In the genomic region with DNA sequence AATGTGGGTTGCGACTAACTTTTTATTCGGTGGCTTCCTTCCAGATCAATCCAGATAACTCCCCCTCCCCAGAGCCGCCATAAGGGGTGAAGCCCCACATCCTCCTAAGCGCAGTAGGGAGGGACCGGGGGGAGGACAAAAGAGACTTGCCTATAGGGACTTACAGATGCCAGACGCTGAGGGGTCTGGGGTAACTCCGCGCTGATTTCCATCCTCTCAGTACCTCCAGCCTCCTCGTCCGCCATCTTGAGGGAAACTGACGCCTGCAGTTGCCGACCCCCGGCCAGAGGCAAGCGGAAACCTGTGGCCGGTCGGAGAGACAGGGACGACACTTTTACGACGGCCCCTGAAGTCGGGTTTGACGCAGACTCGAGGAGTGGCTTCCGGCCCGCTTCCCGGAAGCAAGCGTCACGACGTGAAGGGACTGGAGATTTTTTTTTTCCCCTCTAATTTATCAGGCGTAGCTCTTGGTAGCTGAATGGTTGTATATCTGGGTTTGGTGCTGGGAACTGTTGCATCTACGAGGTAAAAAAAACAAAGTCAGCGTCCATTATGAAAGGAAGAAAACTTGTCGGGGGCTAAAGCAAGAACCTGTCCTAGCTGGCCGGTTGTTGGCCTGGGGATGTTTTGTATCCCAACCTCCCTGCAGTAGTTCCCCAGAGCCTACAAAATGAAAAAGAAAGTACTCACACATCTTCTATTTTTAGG, we compare ENCODE assay signal across 8 cellular contexts. TPM values are rescaled to one million over a fixed set of nuclear protein-coding genes. Genes with fewer than 3 reads are reported as not detected.
DNase-seq lines count a peak whose midpoint lies in the region; FAIRE-seq and TF ChIP-seq lines count a peak whose summit lies in the region.

A gene (minus strand): TSS at position 261 of the 708 bp plus-strand sequence. CDS start 16 bp downstream, at position 245.

- H2BK120ac ChIP-seq in H1 (replicated peaks; ENCODE audit: low read depth, low read length): no peak within 1 kb of the TSS

- H3K36me3 ChIP-seq in CD8-positive, alpha-beta memory T cell (ENCODE audit: insufficient read depth, low read length): peaks cover 4% of the 10 kb centered on the region
- H3K36me3 ChIP-seq in H1 (ENCODE audit: control insufficient read depth in 2 of 4, insufficient read depth in 4 of 4, low read length in 3 of 4): peaks cover 0 to 4% (median 0%) of the 10 kb centered on the region in 4 experiments; a peak in 1 of 8 replicates

- H3K4me1 ChIP-seq in CD8-positive, alpha-beta memory T cell (ENCODE audit: insufficient read depth, low read length): peaks cover 36% of the 10 kb centered on the region
- H3K4me1 ChIP-seq in H1 (replicated peaks in 1 of 4; ENCODE audit: control insufficient read depth in 3 of 4, insufficient read depth in 4 of 4, low read length in 3 of 4): no peaks in the 10 kb centered on the region

- H3K79me2 ChIP-seq in H1 (ENCODE audit: control insufficient read depth in 1 of 2, insufficient read depth in 2 of 2, low read length in 2 of 2): peaks cover 0 to 35% of the 10 kb centered on the region in 2 experiments; a peak in 3 of 4 replicates

- peak within 1 kb of the TSS; percentile 37 for H4K5ac ChIP-seq in H1 (ENCODE audit: insufficient read length, low read depth, low read length)

- no peaks in the 10 kb centered on the region; the same call in 1 of the 2 replicates for H3K23me2 ChIP-seq in H1 (ENCODE audit: low read depth, low read length)

- peak within 1 kb of the TSS; percentile 93 for H3K27ac ChIP-seq in CD8-positive, alpha-beta memory T cell (ENCODE audit: low read depth, low read length)
- H3K27ac ChIP-seq in H1 (ENCODE audit: low read depth, low read length): peak within 1 kb of the TSS; percentile 68; the same call in 1 of the 2 replicates

- no peak within 1 kb of the TSS for H3K14ac ChIP-seq in H1 (ENCODE audit: insufficient read length)

- H3K4me3 ChIP-seq in CD8-positive, alpha-beta memory T cell (ENCODE audit: low read length): peak within 1 kb of the TSS; percentile 84
- peak within 1 kb of the TSS; percentile 72 to 93 (median 90) for H3K4me3 ChIP-seq in H1 (ENCODE audit: extremely low read depth in 1 of 4, insufficient read depth in 2 of 4, low read depth in 3 of 4, low read length in 4 of 4)

- FAIRE-seq in H1 (lab: Jason Lieb, UNC): peak; percentile 77

- no peak within 1 kb of the TSS for H2AK5ac ChIP-seq in H1 (ENCODE audit: low read depth, low read length)

- peaks cover 5% of the 10 kb centered on the region; the same call in 1 of the 2 replicates for H3K79me1 ChIP-seq in H1 (ENCODE audit: low read depth, low read length)

- no peak within 1 kb of the TSS for H3K23ac ChIP-seq in H1 (ENCODE audit: insufficient read length)

- peak in 1 of 2 experiments; percentile 86; a peak in 2 of 3 replicates for TF ChIP-seq POLR2A in H1 (IDR thresholded peaks at IDR 0.05; ENCODE audit: control extremely low read depth in 1 of 2, low read depth in 2 of 2, low read length in 2 of 2)

- H3K9me3 ChIP-seq in CD8-positive, alpha-beta memory T cell (ENCODE audit: low read length): no peaks in the 10 kb centered on the region
- H3K9me3 ChIP-seq in H1 (ENCODE audit: insufficient read depth in 2 of 2, low read depth in 1 of 2, low read length in 1 of 2): no peaks in the 10 kb centered on the region

- H3K9ac ChIP-seq in H1 (replicated peaks in 1 of 4; ENCODE audit: extremely low read depth in 1 of 4, low read depth in 3 of 4, low read length in 3 of 4): peak within 1 kb of the TSS; percentile 35 to 84 (median 70)

- peak within 1 kb of the TSS; percentile 86 for H2AFZ ChIP-seq in H1 (ENCODE audit: low read length)

- peak within 1 kb of the TSS; percentile 83 to 99 (median 95) for H3K4me3 Mint-ChIP-seq in CD8-positive, alpha-beta memory T cell

- no peaks in the 10 kb centered on the region for H3K27me3 ChIP-seq in CD8-positive, alpha-beta memory T cell (ENCODE audit: insufficient read depth, low read length, poor library complexity, severe bottlenecking)
- no peaks in the 10 kb centered on the region for H3K27me3 ChIP-seq in H1 (replicated peaks in 1 of 4; ENCODE audit: control insufficient read depth in 3 of 4, extremely low read depth in 1 of 4, insufficient read depth in 3 of 4, low read length in 3 of 4)

- H4K91ac ChIP-seq in H1 (replicated peaks; ENCODE audit: insufficient read length, low read length): no peak within 1 kb of the TSS

- 4% methylated on average over 26 of the region's 33 CpGs; no CpG with 5 or more reads in 1 of the 2 experiments for WGBS in H1 (ENCODE audit: extremely low coverage in 1 of 2, insufficient coverage in 1 of 2, insufficient read length in 1 of 2, insufficient replicate concordance in 2 of 2, low coverage in 1 of 2, low lambda C conversion rate in 2 of 2, missing lambda C conversion rate in 1 of 2), 2 experiments

- no peaks in the 10 kb centered on the region for H3K9me3 Mint-ChIP-seq in CD8-positive, alpha-beta memory T cell

- no peak within 1 kb of the TSS for H2BK15ac ChIP-seq in H1 (ENCODE audit: low read length)

- no peak for TF ChIP-seq CTCF in GM20000 (IDR thresholded peaks at IDR 0.05; ENCODE audit: extremely low read depth, missing control alignments)
- no peak for TF ChIP-seq CTCF in H1 (IDR thresholded peaks at IDR 0.05; ENCODE audit: control extremely low read depth in 1 of 3, insufficient read depth in 1 of 3, low read depth in 1 of 3, low read length in 3 of 3)

- H4K8ac ChIP-seq in H1 (ENCODE audit: extremely low read depth, insufficient read depth, low read length): peak within 1 kb of the TSS; percentile 68; the same call in 1 of the 2 replicates

- peak within 1 kb of the TSS; percentile 82 to 89 for H3K4me2 ChIP-seq in H1 (ENCODE audit: insufficient read depth in 1 of 2, low read depth in 2 of 2, low read length in 2 of 2)

- H4K20me1 ChIP-seq in H1 (replicated peaks in 1 of 2; ENCODE audit: control insufficient read depth in 1 of 2, insufficient read depth in 2 of 2, low read length in 2 of 2): no peaks in the 10 kb centered on the region

- H3K27ac Mint-ChIP-seq in CD8-positive, alpha-beta memory T cell: peak within 1 kb of the TSS; percentile 95 to 99 (median 99)

- 0 out of 3 replicates have a peak, but pooled peaks of 1 of the 2 experiments have one; percentile 15 for TF ChIP-seq EP300 in H1 (IDR thresholded peaks at IDR 0.05; ENCODE audit: borderline replicate concordance in 1 of 2, low read depth in 2 of 2, low read length in 2 of 2)

- DNase-seq in CD8-positive, alpha-beta memory T cell: peak; percentile 84 to 93 (median 89)
- peak; percentile 87 for DNase-seq in GM20000 (ENCODE audit: low spot score)
- DNase-seq in HT1080 (ENCODE audit: low read depth): peak; percentile 88
- DNase-seq in NOMO-1 treated with dmso at 0.1 percent for 144 hours (lab: John Stamatoyannopoulos, UW; ENCODE audit: unreplicated experiment): peak; percentile 85
- peak; percentile 57 to 74 (median 71) for DNase-seq in activated CD8-positive, alpha-beta memory T cell treated with anti-CD3 and anti-CD28 coated beads for 48 hours (ENCODE audit: low read depth in 2 of 3, low spot score in 2 of 3)
- DNase-seq in H1 (ENCODE audit: low read depth in 1 of 2, low spot score in 2 of 2): peak; percentile 80 to 85
- peak; percentile 95 for DNase-seq in medulla oblongata (ENCODE audit: extremely low spot score)
- peak; percentile 79 for DNase-seq in stimulated activated CD8-positive, alpha-beta memory T cell treated with anti-CD3 and anti-CD28 coated beads, Interleukin-12 subunit alpha, Interleukin-12 subunit beta, amount 100 ng/mL, for 1 hour (ENCODE audit: low read depth)

- H2BK5ac ChIP-seq in H1 (ENCODE audit: low read depth, low read length): peak within 1 kb of the TSS; percentile 19; the same call in 1 of the 2 replicates

- no peak within 1 kb of the TSS for H2BK12ac ChIP-seq in H1 (ENCODE audit: low read depth, low read length)

- H2BK20ac ChIP-seq in H1 (ENCODE audit: low read length): no peak within 1 kb of the TSS

- H3K4ac ChIP-seq in H1 (replicated peaks; ENCODE audit: insufficient read length, low read depth, low read length): peak within 1 kb of the TSS; percentile 36

- peaks cover 0 to 29% (median 9%) of the 10 kb centered on the region in 3 donors for H3K36me3 Mint-ChIP-seq in CD8-positive, alpha-beta memory T cell

- CTCF ChIA-PET in CD8-positive, alpha-beta memory T cell (lab: Charles Lee): interaction anchor here (0.6 to 2.2 kb wide), 3 partner anchors 9 to 80 kb away, joined by 3 to 5 read pairs (median 3); a partner anchor contains a TSS
- CTCF ChIA-PET in H1 (lab: Charles Lee; ENCODE audit: partially characterized antibody): interaction anchor here (0.9 to 1.6 kb wide), 4 partner anchors 15 to 179 kb away, joined by 3 to 6 read pairs (median 4); no protein-coding TSS in a partner anchor

- peaks cover 45 to 56% (median 53%) of the 10 kb centered on the region in 3 donors for H3K4me1 Mint-ChIP-seq in CD8-positive, alpha-beta memory T cell

- peaks cover 4% of the 10 kb centered on the region in 2 donors for H3K27me3 Mint-ChIP-seq in CD8-positive, alpha-beta memory T cell

- no peak for TF ChIP-seq RAD21 in H1 (IDR thresholded peaks at IDR 0.05 in 1 of 2, conservative IDR thresholded peaks at IDR 0.05 in 1 of 2; ENCODE audit: low read depth in 2 of 2, low read length in 2 of 2)

- POLR2A ChIA-PET in CD8-positive, alpha-beta memory T cell (lab: Charles Lee): interaction anchor here (0.7 to 1.1 kb wide), 3 partner anchors 16 to 26 kb away, joined by 3 to 6 read pairs (median 3); no protein-coding TSS in a partner anchor
- POLR2A ChIA-PET in H1 (lab: Charles Lee; ENCODE audit: partially characterized antibody): interaction anchor here (0.7 to 1.5 kb wide), 4 partner anchors 8 to 21 kb away, joined by 3 to 7 read pairs (median 4); no protein-coding TSS in a partner anchor

- H3K18ac ChIP-seq in H1 (ENCODE audit: extremely low read depth, low read length): no peak within 1 kb of the TSS

- peak within 1 kb of the TSS; percentile 65 for H3K56ac ChIP-seq in H1 (replicated peaks; ENCODE audit: insufficient read length, low read depth, low read length)

TF ChIP-seq in H1, 55 proteins besides CTCF, POLR2A, EP300 and RAD21 (continues in another document):
- TF ChIP-seq SIX5 (IDR thresholded peaks at IDR 0.05; ENCODE audit: low read depth, low read length) (no peak), TAF7 (optimal IDR thresholded peaks at IDR 0.05; ENCODE audit: borderline replicate concordance, low read depth, low read length) (peak; percentile 71)

RNA-seq across cellular contexts. Expression of the gene that starts here (rescaled TPM):
- 10 to 100 TPM; 28.6 to 29.7 TPM for total RNA-seq in CD8-positive, alpha-beta memory T cell
- polyA plus RNA-seq in CD8-positive, alpha-beta memory T cell: 15.4 TPM
- total RNA-seq in HT1080 (2014; rRNA removed; shearing (Covaris generic)): 23.6 and 24.7 TPM in 2 replicates
- 9.4 and 11.3 TPM in 2 replicates for polyA plus RNA-seq in HT1080 (2015; cell fraction: cytosol; rRNA removed)
- polyA plus RNA-seq in HT1080 (2015; cell fraction: nucleus; rRNA removed): 35.5 and 40.0 TPM in 2 replicates
- 18.7 and 20.2 TPM in 2 replicates for total RNA-seq in H1 (2021; fragmentation: NEBNext Ultra II Directional; extraction: Animal tissue kit (Norgen Biotek cat#: 25700))
- polyA plus RNA-seq in H1 (2011; rRNA removed): 2.5 and 3.7 TPM in 2 replicates
- 5.0 TPM for polyA plus RNA-seq in H1 (2011; cell fraction: cytosol; rRNA removed)
- 3.2 TPM for polyA plus RNA-seq in H1 (2011; cell fraction: nucleus; rRNA removed)
- polyA plus RNA-seq in H1 (2012, experiment 1 of 2): 6.0 to 11.1 TPM (median 7.1 TPM) in 4 replicates
- 0.37 TPM for polyA plus RNA-seq in H1 (2012, experiment 2 of 2)
- polyA plus RNA-seq in H1 (2013, experiment 1 of 2): 6.4 TPM
- 6.3 TPM for polyA plus RNA-seq in H1 (2013, experiment 2 of 2)
- 16.5 and 25.9 TPM in 2 replicates for polyA minus RNA-seq in H1 (2011; rRNA and poly(A)+ RNA removed)
- 10.3 TPM for polyA minus RNA-seq in H1 (2011; cell fraction: cytosol; rRNA and poly(A)+ RNA removed)
- 27.0 TPM for polyA minus RNA-seq in H1 (2011; cell fraction: nucleus; rRNA and poly(A)+ RNA removed)

Comparison
In these comparisons a context has a peak if more than half of its experiments do, and no peak if none do; other contexts are left out.
1. Peak in every context shown above with its lines: DNase-seq, H3K4me3 ChIP-seq and H3K27ac ChIP-seq.